In the genomic region with DNA sequence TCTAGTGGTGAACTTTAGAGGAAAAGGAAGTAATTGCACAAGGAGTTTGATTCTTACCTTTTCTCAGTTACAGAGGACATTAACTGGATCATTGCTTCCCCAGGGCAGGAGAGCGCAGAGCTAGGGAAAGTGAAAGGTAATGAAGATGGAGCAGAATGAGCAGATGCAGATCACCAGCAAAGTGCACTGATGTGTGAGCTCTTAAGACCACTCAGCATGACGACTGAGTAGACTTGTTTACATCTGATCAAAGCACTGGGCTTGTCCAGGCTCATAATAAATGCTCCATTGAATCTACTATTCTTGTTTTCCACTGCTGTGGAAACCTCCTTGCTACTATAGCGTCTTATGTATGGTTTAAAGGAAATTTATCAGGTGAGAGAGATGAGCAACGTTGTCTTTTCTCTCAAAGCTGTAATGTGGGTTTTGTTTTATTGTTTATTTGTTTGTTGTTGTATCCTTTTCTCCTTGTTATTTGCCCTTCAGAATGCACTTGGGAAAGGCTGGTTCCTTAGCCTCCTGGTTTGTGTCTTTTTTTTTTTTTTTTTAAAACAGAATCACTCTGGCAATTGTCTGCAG, we compare ENCODE assay signal across 1 cellular context.
TF ChIP-seq lines count a peak whose summit lies in the region.

No MANE protein-coding gene starts in this region.

TF ChIP-seq in GM12878, 131 proteins besides CTCF, POLR2A, EP300 and RAD21 (continues in another document):
- TF ChIP-seq FOXK2 (IDR thresholded peaks at IDR 0.05) (peak; percentile 17; the same call in 1 of the 2 replicates), BCL11A (IDR thresholded peaks at IDR 0.05; ENCODE audit: low read depth, low read length) (no peak), ZNF622 (IDR thresholded peaks at IDR 0.05) (no peak), CREB1 (IDR thresholded peaks at IDR 0.05; ENCODE audit: low read depth) (no peak), EZH2 (IDR thresholded peaks at IDR 0.05; ENCODE audit: borderline replicate concordance, control insufficient read depth, low read depth, low read length) (no peak), RUNX3 (IDR thresholded peaks at IDR 0.05; ENCODE audit: low read length) (peak; percentile 34; the same call in 1 of the 2 replicates), MTA3 (IDR thresholded peaks at IDR 0.05; ENCODE audit: borderline replicate concordance, low read length) (0 out of 2 replicates have a peak, but pooled peaks have one; percentile 51), POLR2AphosphoS2 (IDR thresholded peaks at IDR 0.05; ENCODE audit: low read depth, low read length) (no peak), SMC3 (IDR thresholded peaks at IDR 0.05; ENCODE audit: borderline replicate concordance, low read length) (no peak), NBN (IDR thresholded peaks at IDR 0.05) (no peak), SREBF2 (IDR thresholded peaks at IDR 0.05; ENCODE audit: low read length) (no peak), RB1 (IDR thresholded peaks at IDR 0.05; ENCODE audit: borderline replicate concordance) (no peak), RCOR1 (conservative IDR thresholded peaks at IDR 0.05; ENCODE audit: low read depth, low read length) (no peak), MYB (IDR thresholded peaks at IDR 0.05; ENCODE audit: borderline replicate concordance, low read depth, low read length) (no peak), RELA (IDR thresholded peaks at IDR 0.05; ENCODE audit: borderline replicate concordance, partially characterized antibody) (no peak), PAX8 (IDR thresholded peaks at IDR 0.05) (no peak), HDGF (IDR thresholded peaks at IDR 0.05) (no peak), WRNIP1 (IDR thresholded peaks at IDR 0.05; ENCODE audit: borderline replicate concordance, low read depth, low read length) (no peak), EGR1 (IDR thresholded peaks at IDR 0.05; ENCODE audit: borderline replicate concordance in 1 of 2, low read depth in 2 of 2, low read length in 2 of 2) (no peak), PAX5 (IDR thresholded peaks at IDR 0.05; ENCODE audit: borderline replicate concordance, low read depth, low read length) (peak; percentile 39; the same call in 1 of the 2 replicates), FOS (IDR thresholded peaks at IDR 0.05; ENCODE audit: borderline replicate concordance, extremely low read depth, insufficient read length) (no peak), JUND (IDR thresholded peaks at IDR 0.05; ENCODE audit: low read depth, low read length) (no peak), IKZF2 (IDR thresholded peaks at IDR 0.05) (peak in 1 of 2 experiments; percentile 39; a peak in 1 of 4 replicates), MEF2A (IDR thresholded peaks at IDR 0.05; ENCODE audit: insufficient read depth, low read depth, low read length) (no peak), SP1 (IDR thresholded peaks at IDR 0.05; ENCODE audit: low read depth, low read length) (no peak)
- TF ChIP-seq, protein P1, sequence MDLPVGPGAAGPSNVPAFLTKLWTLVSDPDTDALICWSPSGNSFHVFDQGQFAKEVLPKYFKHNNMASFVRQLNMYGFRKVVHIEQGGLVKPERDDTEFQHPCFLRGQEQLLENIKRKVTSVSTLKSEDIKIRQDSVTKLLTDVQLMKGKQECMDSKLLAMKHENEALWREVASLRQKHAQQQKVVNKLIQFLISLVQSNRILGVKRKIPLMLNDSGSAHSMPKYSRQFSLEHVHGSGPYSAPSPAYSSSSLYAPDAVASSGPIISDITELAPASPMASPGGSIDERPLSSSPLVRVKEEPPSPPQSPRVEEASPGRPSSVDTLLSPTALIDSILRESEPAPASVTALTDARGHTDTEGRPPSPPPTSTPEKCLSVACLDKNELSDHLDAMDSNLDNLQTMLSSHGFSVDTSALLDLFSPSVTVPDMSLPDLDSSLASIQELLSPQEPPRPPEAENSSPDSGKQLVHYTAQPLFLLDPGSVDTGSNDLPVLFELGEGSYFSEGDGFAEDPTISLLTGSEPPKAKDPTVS (IDR thresholded peaks at IDR 0.05; ENCODE audit: low read depth, low read length) = no peak
- TF ChIP-seq, protein P2, sequence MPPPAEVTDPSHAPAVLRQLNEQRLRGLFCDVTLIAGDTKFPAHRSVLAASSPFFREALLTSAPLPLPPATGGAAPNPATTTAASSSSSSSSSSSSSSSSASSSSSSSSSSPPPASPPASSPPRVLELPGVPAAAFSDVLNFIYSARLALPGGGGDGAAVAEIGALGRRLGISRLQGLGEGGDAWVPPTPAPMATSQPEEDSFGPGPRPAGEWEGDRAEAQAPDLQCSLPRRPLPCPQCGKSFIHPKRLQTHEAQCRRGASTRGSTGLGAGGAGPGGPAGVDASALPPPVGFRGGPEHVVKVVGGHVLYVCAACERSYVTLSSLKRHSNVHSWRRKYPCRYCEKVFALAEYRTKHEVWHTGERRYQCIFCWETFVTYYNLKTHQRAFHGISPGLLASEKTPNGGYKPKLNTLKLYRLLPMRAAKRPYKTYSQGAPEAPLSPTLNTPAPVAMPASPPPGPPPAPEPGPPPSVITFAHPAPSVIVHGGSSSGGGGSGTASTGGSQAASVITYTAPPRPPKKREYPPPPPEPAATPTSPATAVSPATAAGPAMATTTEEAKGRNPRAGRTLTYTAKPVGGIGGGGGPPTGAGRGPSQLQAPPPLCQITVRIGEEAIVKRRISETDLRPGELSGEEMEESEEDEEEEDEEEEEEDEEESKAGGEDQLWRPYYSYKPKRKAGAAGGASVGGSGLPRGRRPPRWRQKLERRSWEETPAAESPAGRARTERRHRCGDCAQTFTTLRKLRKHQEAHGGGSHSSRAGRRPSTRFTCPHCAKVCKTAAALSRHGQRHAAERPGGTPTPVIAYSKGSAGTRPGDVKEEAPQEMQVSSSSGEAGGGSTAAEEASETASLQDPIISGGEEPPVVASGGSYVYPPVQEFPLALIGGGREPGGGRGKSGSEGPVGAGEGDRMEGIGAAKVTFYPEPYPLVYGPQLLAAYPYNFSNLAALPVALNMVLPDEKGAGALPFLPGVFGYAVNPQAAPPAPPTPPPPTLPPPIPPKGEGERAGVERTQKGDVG (CRISPR knock-in tag; IDR thresholded peaks at IDR 0.05) = no peak
- TF ChIP-seq, protein P3, sequence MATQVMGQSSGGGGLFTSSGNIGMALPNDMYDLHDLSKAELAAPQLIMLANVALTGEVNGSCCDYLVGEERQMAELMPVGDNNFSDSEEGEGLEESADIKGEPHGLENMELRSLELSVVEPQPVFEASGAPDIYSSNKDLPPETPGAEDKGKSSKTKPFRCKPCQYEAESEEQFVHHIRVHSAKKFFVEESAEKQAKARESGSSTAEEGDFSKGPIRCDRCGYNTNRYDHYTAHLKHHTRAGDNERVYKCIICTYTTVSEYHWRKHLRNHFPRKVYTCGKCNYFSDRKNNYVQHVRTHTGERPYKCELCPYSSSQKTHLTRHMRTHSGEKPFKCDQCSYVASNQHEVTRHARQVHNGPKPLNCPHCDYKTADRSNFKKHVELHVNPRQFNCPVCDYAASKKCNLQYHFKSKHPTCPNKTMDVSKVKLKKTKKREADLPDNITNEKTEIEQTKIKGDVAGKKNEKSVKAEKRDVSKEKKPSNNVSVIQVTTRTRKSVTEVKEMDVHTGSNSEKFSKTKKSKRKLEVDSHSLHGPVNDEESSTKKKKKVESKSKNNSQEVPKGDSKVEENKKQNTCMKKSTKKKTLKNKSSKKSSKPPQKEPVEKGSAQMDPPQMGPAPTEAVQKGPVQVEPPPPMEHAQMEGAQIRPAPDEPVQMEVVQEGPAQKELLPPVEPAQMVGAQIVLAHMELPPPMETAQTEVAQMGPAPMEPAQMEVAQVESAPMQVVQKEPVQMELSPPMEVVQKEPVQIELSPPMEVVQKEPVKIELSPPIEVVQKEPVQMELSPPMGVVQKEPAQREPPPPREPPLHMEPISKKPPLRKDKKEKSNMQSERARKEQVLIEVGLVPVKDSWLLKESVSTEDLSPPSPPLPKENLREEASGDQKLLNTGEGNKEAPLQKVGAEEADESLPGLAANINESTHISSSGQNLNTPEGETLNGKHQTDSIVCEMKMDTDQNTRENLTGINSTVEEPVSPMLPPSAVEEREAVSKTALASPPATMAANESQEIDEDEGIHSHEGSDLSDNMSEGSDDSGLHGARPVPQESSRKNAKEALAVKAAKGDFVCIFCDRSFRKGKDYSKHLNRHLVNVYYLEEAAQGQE (IDR thresholded peaks at IDR 0.05; ENCODE audit: low read depth, low read length) = no peak
- TF ChIP-seq, protein P4, sequence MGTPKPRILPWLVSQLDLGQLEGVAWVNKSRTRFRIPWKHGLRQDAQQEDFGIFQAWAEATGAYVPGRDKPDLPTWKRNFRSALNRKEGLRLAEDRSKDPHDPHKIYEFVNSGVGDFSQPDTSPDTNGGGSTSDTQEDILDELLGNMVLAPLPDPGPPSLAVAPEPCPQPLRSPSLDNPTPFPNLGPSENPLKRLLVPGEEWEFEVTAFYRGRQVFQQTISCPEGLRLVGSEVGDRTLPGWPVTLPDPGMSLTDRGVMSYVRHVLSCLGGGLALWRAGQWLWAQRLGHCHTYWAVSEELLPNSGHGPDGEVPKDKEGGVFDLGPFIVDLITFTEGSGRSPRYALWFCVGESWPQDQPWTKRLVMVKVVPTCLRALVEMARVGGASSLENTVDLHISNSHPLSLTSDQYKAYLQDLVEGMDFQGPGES (IDR thresholded peaks at IDR 0.05) = no peak
- TF ChIP-seq, protein P5, sequence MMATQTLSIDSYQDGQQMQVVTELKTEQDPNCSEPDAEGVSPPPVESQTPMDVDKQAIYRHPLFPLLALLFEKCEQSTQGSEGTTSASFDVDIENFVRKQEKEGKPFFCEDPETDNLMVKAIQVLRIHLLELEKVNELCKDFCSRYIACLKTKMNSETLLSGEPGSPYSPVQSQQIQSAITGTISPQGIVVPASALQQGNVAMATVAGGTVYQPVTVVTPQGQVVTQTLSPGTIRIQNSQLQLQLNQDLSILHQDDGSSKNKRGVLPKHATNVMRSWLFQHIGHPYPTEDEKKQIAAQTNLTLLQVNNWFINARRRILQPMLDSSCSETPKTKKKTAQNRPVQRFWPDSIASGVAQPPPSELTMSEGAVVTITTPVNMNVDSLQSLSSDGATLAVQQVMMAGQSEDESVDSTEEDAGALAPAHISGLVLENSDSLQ (IDR thresholded peaks at IDR 0.05) = no peak
- TF ChIP-seq, protein P6, sequence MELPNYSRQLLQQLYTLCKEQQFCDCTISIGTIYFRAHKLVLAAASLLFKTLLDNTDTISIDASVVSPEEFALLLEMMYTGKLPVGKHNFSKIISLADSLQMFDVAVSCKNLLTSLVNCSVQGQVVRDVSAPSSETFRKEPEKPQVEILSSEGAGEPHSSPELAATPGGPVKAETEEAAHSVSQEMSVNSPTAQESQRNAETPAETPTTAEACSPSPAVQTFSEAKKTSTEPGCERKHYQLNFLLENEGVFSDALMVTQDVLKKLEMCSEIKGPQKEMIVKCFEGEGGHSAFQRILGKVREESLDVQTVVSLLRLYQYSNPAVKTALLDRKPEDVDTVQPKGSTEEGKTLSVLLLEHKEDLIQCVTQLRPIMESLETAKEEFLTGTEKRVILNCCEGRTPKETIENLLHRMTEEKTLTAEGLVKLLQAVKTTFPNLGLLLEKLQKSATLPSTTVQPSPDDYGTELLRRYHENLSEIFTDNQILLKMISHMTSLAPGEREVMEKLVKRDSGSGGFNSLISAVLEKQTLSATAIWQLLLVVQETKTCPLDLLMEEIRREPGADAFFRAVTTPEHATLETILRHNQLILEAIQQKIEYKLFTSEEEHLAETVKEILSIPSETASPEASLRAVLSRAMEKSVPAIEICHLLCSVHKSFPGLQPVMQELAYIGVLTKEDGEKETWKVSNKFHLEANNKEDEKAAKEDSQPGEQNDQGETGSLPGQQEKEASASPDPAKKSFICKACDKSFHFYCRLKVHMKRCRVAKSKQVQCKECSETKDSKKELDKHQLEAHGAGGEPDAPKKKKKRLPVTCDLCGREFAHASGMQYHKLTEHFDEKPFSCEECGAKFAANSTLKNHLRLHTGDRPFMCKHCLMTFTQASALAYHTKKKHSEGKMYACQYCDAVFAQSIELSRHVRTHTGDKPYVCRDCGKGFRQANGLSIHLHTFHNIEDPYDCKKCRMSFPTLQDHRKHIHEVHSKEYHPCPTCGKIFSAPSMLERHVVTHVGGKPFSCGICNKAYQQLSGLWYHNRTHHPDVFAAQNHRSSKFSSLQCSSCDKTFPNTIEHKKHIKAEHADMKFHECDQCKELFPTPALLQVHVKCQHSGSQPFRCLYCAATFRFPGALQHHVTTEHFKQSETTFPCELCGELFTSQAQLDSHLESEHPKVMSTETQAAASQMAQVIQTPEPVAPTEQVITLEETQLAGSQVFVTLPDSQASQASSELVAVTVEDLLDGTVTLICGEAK (IDR thresholded peaks at IDR 0.05; ENCODE audit: borderline replicate concordance) = no peak
- TF ChIP-seq, protein P7, sequence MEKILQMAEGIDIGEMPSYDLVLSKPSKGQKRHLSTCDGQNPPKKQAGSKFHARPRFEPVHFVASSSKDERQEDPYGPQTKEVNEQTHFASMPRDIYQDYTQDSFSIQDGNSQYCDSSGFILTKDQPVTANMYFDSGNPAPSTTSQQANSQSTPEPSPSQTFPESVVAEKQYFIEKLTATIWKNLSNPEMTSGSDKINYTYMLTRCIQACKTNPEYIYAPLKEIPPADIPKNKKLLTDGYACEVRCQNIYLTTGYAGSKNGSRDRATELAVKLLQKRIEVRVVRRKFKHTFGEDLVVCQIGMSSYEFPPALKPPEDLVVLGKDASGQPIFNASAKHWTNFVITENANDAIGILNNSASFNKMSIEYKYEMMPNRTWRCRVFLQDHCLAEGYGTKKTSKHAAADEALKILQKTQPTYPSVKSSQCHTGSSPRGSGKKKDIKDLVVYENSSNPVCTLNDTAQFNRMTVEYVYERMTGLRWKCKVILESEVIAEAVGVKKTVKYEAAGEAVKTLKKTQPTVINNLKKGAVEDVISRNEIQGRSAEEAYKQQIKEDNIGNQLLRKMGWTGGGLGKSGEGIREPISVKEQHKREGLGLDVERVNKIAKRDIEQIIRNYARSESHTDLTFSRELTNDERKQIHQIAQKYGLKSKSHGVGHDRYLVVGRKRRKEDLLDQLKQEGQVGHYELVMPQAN (conservative IDR thresholded peaks at IDR 0.05) = no peak
- TF ChIP-seq, protein P8, sequence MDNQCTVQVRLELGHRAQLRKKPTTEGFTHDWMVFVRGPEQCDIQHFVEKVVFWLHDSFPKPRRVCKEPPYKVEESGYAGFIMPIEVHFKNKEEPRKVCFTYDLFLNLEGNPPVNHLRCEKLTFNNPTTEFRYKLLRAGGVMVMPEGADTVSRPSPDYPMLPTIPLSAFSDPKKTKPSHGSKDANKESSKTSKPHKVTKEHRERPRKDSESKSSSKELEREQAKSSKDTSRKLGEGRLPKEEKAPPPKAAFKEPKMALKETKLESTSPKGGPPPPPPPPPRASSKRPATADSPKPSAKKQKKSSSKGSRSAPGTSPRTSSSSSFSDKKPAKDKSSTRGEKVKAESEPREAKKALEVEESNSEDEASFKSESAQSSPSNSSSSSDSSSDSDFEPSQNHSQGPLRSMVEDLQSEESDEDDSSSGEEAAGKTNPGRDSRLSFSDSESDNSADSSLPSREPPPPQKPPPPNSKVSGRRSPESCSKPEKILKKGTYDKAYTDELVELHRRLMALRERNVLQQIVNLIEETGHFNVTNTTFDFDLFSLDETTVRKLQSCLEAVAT (IDR thresholded peaks at IDR 0.05) = no peak
- TF ChIP-seq, protein P9, sequence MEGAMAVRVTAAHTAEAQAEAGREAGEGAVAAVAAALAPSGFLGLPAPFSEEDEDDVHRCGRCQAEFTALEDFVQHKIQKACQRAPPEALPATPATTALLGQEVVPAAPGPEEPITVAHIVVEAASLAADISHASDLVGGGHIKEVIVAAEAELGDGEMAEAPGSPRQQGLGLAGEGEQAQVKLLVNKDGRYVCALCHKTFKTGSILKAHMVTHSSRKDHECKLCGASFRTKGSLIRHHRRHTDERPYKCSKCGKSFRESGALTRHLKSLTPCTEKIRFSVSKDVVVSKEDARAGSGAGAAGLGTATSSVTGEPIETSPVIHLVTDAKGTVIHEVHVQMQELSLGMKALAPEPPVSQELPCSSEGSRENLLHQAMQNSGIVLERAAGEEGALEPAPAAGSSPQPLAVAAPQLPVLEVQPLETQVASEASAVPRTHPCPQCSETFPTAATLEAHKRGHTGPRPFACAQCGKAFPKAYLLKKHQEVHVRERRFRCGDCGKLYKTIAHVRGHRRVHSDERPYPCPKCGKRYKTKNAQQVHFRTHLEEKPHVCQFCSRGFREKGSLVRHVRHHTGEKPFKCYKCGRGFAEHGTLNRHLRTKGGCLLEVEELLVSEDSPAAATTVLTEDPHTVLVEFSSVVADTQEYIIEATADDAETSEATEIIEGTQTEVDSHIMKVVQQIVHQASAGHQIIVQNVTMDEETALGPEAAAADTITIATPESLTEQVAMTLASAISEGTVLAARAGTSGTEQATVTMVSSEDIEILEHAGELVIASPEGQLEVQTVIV (IDR thresholded peaks at IDR 0.05; ENCODE audit: borderline replicate concordance, partially characterized antibody) = no peak
